In the genomic region with DNA sequence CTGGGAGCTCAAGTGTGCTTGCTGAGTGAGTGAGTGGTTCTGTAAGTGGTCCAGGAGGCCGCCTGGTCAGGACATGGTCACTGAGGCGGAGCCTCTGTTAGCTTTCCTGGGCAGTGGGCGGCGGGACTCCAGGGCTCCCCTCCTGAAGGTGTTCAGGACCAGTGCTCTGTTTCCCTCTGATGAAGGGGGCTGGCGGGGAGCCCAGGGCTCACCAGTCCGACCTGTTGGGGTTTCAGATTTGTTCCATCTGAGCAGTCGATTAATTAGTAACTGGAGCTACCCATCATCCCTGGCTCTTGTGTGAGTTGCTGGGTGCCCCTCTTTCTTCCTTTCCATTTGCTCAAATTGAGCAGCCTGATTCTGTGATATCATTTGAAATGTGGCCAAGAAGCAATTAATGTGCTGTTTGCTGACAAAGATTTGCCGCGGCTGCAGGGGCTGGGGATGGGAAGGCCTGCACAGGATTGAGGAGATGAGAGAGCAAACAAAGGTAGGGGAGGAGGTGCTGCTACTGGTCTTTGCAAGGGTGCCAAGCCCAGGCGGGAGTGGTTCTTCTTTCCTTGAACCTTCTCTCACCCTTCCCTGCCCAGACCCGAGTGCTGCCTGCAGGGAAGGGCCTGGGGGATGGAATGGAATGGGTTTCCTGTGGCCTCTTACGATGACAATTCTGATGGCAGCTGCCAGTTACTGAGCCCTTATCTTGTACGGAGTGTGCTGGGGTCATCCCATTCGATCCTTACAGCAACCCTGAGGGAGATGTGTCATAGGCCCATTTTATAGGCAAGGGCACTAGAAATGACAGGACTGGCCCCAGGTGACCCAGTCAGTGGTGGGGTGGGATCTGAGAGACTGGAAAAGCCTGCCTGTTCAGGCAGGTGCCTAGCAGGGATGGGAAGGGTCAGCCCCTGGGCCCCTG, we compare ENCODE assay signal across 13 cellular contexts.
DNase-seq lines count a peak whose midpoint lies in the region; ATAC-seq, FAIRE-seq and TF ChIP-seq lines count a peak whose summit lies in the region.
"Had no signal": no experiment of that assay in that cellular context is flagged by ENCODE, and none has a peak within 500 bp of the region (broad histone marks: within the 10 kb centered on the region; RNA-seq: fewer than 3 reads in every experiment).

No MANE protein-coding gene starts in this region.

- H2BK5ac ChIP-seq in trophoblast cell (ENCODE audit: low read depth, low read length, poor library complexity) = no peak overlapping the region

- H3K4me3 ChIP-seq in K562 = no peak overlapping the region
- no peak overlapping the region for H3K4me3 ChIP-seq in trophoblast cell (ENCODE audit: low read depth, low read length)
- H3K4me3 ChIP-seq: psoas muscle had no signal

- no peak overlapping the region for H3K23ac ChIP-seq in trophoblast cell (ENCODE audit: low read length)

- TF ChIP-seq POLR2A in K562 (conservative IDR thresholded peaks at IDR 0.05) = no peak

- peaks cover 7 to 44% of the 10 kb centered on the region in 2 experiments; a peak in 4 of 5 replicates for H3K4me1 ChIP-seq in K562 (replicated peaks in 1 of 2; ENCODE audit: control insufficient read depth in 2 of 2, insufficient read depth in 2 of 2, low read length in 2 of 2)
- peaks cover 0 to 6% of the 10 kb centered on the region in 2 experiments for H3K4me1 ChIP-seq in trophoblast cell (ENCODE audit: control insufficient read depth in 1 of 2, insufficient read depth in 2 of 2, low read length in 2 of 2)
- H3K4me1 ChIP-seq: psoas muscle had no signal

- no peak overlapping the region for H4K8ac ChIP-seq in trophoblast cell (ENCODE audit: low read depth, low read length)

- H3K27me3 ChIP-seq in K562 (ENCODE audit: control insufficient read depth in 2 of 2, insufficient read depth in 2 of 2, low read length in 2 of 2) = no peaks in the 10 kb centered on the region
- H3K27me3 ChIP-seq in trophoblast cell (ENCODE audit: insufficient read depth, low read length) = no peaks in the 10 kb centered on the region

- intact Hi-C loops in K562 (cut with micrococcal nuclease) = no loop called here
- intact Hi-C loops in activated CD4-positive, alpha-beta T cell treated with anti-CD3 and anti-CD28 coated beads, Interleukin-2, amount 10 ng/mL, durations not matched to agents 24 days and 14 days (cut with micrococcal nuclease) = no loop called here

- no peak overlapping the region for H3K27ac Mint-ChIP-seq in immature natural killer cell
- no peak overlapping the region for H3K27ac Mint-ChIP-seq in activated CD4-positive, alpha-beta T cell treated with anti-CD3 and anti-CD28 coated beads, Interleukin-2, amount 10 ng/mL, durations not matched to agents 24 days and 14 days
- H3K27ac Mint-ChIP-seq: activated naive CD8-positive, alpha-beta T cell had no signal

- H3K4me2 ChIP-seq in K562 (ENCODE audit: insufficient read depth, low read length) = no peak overlapping the region
- H3K4me2 ChIP-seq in trophoblast cell (ENCODE audit: low read length) = no peak overlapping the region

- peak; percentile 45 for DNase-seq in DMS 273 treated with DMSO at 0.1 percent for 48 hours (lab: John Stamatoyannopoulos, UW)
- DNase-seq in NCI-H146 (lab: John Stamatoyannopoulos, UW) = peak; percentile 51
- no peak for DNase-seq in K562 (ENCODE audit: extremely low read depth in 1 of 4, low spot score in 3 of 4)
- peak; percentile 69 to 74 for DNase-seq in trophoblast cell
- DNase-seq in immature natural killer cell = no peak
- no peak for DNase-seq in stimulated activated CD4-positive, alpha-beta T cell treated with anti-CD3 and anti-CD28 coated beads, Interleukin-2, amount 100 ng/mL, for 24 hours
- no peak for DNase-seq in activated CD4-positive, alpha-beta T cell treated with anti-CD3 and anti-CD28 coated beads, Interleukin-2, amount 10 ng/mL, durations not matched to agents 24 days and 14 days
- DNase-seq: NCI-H524; stimulated activated CD4-positive, alpha-beta T cell treated with anti-CD3 and anti-CD28 coated beads, Interleukin-4, amount 100 ng/mL, for 1 hour; stimulated activated naive CD4-positive, alpha-beta T cell had no signal

- no peak for TF ChIP-seq RAD21 in K562 (CRISPR knock-in tag; conservative IDR thresholded peaks at IDR 0.05 in 1 of 2, IDR thresholded peaks at IDR 0.05 in 1 of 2)

- no peak overlapping the region for H4K12ac ChIP-seq in trophoblast cell (ENCODE audit: low read depth, low read length)

- no peaks in the 10 kb centered on the region for H3K36me3 ChIP-seq in K562 (ENCODE audit: control insufficient read depth, insufficient read depth, low read length)
- H3K36me3 ChIP-seq in trophoblast cell (ENCODE audit: control insufficient read depth in 1 of 2, insufficient read depth in 2 of 2, low read length in 2 of 2) = no peaks in the 10 kb centered on the region

- no peak overlapping the region for H2AK5ac ChIP-seq in trophoblast cell (ENCODE audit: low read length)

- no peaks in the 10 kb centered on the region for H3K9me3 Mint-ChIP-seq in immature natural killer cell
- H3K9me3 Mint-ChIP-seq in activated CD4-positive, alpha-beta T cell treated with anti-CD3 and anti-CD28 coated beads, Interleukin-2, amount 10 ng/mL, durations not matched to agents 24 days and 14 days = no peaks in the 10 kb centered on the region

- no peak overlapping the region for H4K91ac ChIP-seq in trophoblast cell (ENCODE audit: low read depth, low read length)

- TF ChIP-seq EP300 in K562 (IDR thresholded peaks at IDR 0.05; ENCODE audit: low read length) = no peak

- H2BK12ac ChIP-seq in trophoblast cell (ENCODE audit: low read length) = no peak overlapping the region

- H3K27me3 Mint-ChIP-seq in immature natural killer cell (ENCODE audit: low read depth in 3 of 3) = peaks cover 0 to 8% (median 3%) of the 10 kb centered on the region in 3 donors
- H3K27me3 Mint-ChIP-seq in activated CD4-positive, alpha-beta T cell treated with anti-CD3 and anti-CD28 coated beads, Interleukin-2, amount 10 ng/mL, durations not matched to agents 24 days and 14 days = peaks cover 2% of the 10 kb centered on the region
- H3K27me3 Mint-ChIP-seq: activated naive CD8-positive, alpha-beta T cell had no signal

- no peaks in the 10 kb centered on the region for H3K79me1 ChIP-seq in trophoblast cell (ENCODE audit: low read length)

- POLR2A ChIA-PET in K562 (lab: Yijun Ruan, JAX) = interaction anchor here (0.6 to 1.2 kb wide), 3 partner anchors 9 to 258 kb away, joined by 3 to 5 read pairs (median 3); no protein-coding TSS in a partner anchor

- H3K79me2 ChIP-seq in K562 (ENCODE audit: control insufficient read depth, insufficient read depth, low read length) (no peaks in the 10 kb centered on the region), trophoblast cell (ENCODE audit: control insufficient read depth, insufficient read depth, low read length, poor library complexity) (no peaks in the 10 kb centered on the region)

- H2BK120ac ChIP-seq in trophoblast cell (ENCODE audit: insufficient read depth, low read length, poor library complexity) = no peak overlapping the region

- peak; percentile 56 for FAIRE-seq in K562 (lab: Jason Lieb, UNC)

- H2AFZ ChIP-seq in K562 (ENCODE audit: low read depth, low read length) (no peak overlapping the region), trophoblast cell (ENCODE audit: insufficient read depth, low read length, poor library complexity) (no peak overlapping the region)

- H3K14ac ChIP-seq in trophoblast cell (ENCODE audit: low read length) = no peak overlapping the region

- TF ChIP-seq CTCF in K562 (IDR thresholded peaks at IDR 0.05 in 2 of 3, conservative IDR thresholded peaks at IDR 0.05 in 1 of 3; ENCODE audit: insufficient read depth in 2 of 3, low read depth in 1 of 3, low read length in 3 of 3) = no peak

- no peak overlapping the region for H3K4ac ChIP-seq in trophoblast cell (ENCODE audit: low read depth, low read length)

- in situ Hi-C loops in K562 (cut with MboI) = no loop called here

- no peaks in the 10 kb centered on the region for H3K4me1 Mint-ChIP-seq in immature natural killer cell
- H3K4me1 Mint-ChIP-seq in activated CD4-positive, alpha-beta T cell treated with anti-CD3 and anti-CD28 coated beads, Interleukin-2, amount 10 ng/mL, durations not matched to agents 24 days and 14 days = peaks cover 3% of the 10 kb centered on the region

- H3K27ac ChIP-seq in K562 (ENCODE audit: extremely low read depth, low read depth, low read length) (no peak overlapping the region), trophoblast cell (ENCODE audit: low read depth, low read length) (no peak overlapping the region)
- H3K27ac ChIP-seq: psoas muscle had no signal

- BruUV-seq in K562 (replicated peaks; lab: Mats Ljungman, UMichigan) = no TSS peak

- no peak for ATAC-seq in K562
- ATAC-seq in GM18502 (IDR thresholded peaks at IDR 0.05; ENCODE audit: poor library complexity, unreplicated experiment) = no peak
- ATAC-seq: psoas muscle had no signal

- H4K20me1 ChIP-seq in K562 (replicated peaks; ENCODE audit: control insufficient read depth, insufficient read depth, low read length) = no peaks in the 10 kb centered on the region

- H3K9me3 ChIP-seq in K562 (replicated peaks; ENCODE audit: control insufficient read depth, insufficient read depth, low read depth, low read length) (no peaks in the 10 kb centered on the region), trophoblast cell (ENCODE audit: insufficient read depth, low read depth, low read length) (peaks cover 2% of the 10 kb centered on the region)
- H3K9me3 ChIP-seq: psoas muscle had no signal

- no peaks in the 10 kb centered on the region for H3K36me3 Mint-ChIP-seq in immature natural killer cell
- H3K36me3 Mint-ChIP-seq in activated CD4-positive, alpha-beta T cell treated with anti-CD3 and anti-CD28 coated beads, Interleukin-2, amount 10 ng/mL, durations not matched to agents 24 days and 14 days (ENCODE audit: low read depth) = no peaks in the 10 kb centered on the region
- H3K36me3 Mint-ChIP-seq: activated naive CD8-positive, alpha-beta T cell had no signal

- 57% methylated on average over 14 of the region's 14 CpGs for WGBS in K562 (ENCODE audit: insufficient coverage, low coverage, missing lambda C conversion rate)
- WGBS in trophoblast cell (ENCODE audit: extremely low coverage, insufficient coverage, insufficient read length) = no CpG with 5 or more reads among the region's 14 CpGs

- no peaks in the 10 kb centered on the region for H3K9me1 ChIP-seq in K562 (ENCODE audit: control insufficient read depth, insufficient read depth, low read length)

- H3K9ac ChIP-seq in K562 (ENCODE audit: insufficient read depth in 1 of 2, low read depth in 2 of 2, low read length in 2 of 2) = no peak overlapping the region
- no peak overlapping the region for H3K9ac ChIP-seq in trophoblast cell (ENCODE audit: low read length)

- CTCF ChIA-PET in K562 (lab: Yijun Ruan, JAX; ENCODE audit: low intra/inter-chr PET ratio) = no interaction called here

- H3K4me3 Mint-ChIP-seq in immature natural killer cell = no peak overlapping the region
- H3K4me3 Mint-ChIP-seq in activated CD4-positive, alpha-beta T cell treated with anti-CD3 and anti-CD28 coated beads, Interleukin-2, amount 10 ng/mL, durations not matched to agents 24 days and 14 days = no peak overlapping the region
- H3K4me3 Mint-ChIP-seq: activated naive CD8-positive, alpha-beta T cell had no signal

- no peak overlapping the region for H3K18ac ChIP-seq in trophoblast cell (ENCODE audit: low read length)

TF ChIP-seq in K562, 482 proteins besides CTCF, POLR2A, EP300 and RAD21 (continues in another document):
- TF ChIP-seq POLR2AphosphoS2 (IDR thresholded peaks at IDR 0.05; ENCODE audit: low read length) (no peak), IRF2 (CRISPR knock-in tag; IDR thresholded peaks at IDR 0.05) (no peak), RB1 (IDR thresholded peaks at IDR 0.05; ENCODE audit: low read depth) (no peak), NCOR1 (IDR thresholded peaks at IDR 0.05) (no peak)

Comparison
In these comparisons a context has a peak if more than half of its experiments do, and no peak if none do; other contexts are left out.
1. DNase-seq: peak in DMS 273 treated with DMSO at 0.1 percent for 48 hours (single experiment), NCI-H146 (single experiment) and trophoblast cell (2 of 2); none in K562 (0 of 4), immature natural killer cell (0 of 3), stimulated activated CD4-positive, alpha-beta T cell treated with anti-CD3 and anti-CD28 coated beads, Interleukin-2, amount 100 ng/mL, for 24 hours (0 of 2) and activated CD4-positive, alpha-beta T cell treated with anti-CD3 and anti-CD28 coated beads, Interleukin-2, amount 10 ng/mL, durations not matched to agents 24 days and 14 days (single experiment).